ENCODE assay signal across 1 cellular context in the genomic region with DNA sequence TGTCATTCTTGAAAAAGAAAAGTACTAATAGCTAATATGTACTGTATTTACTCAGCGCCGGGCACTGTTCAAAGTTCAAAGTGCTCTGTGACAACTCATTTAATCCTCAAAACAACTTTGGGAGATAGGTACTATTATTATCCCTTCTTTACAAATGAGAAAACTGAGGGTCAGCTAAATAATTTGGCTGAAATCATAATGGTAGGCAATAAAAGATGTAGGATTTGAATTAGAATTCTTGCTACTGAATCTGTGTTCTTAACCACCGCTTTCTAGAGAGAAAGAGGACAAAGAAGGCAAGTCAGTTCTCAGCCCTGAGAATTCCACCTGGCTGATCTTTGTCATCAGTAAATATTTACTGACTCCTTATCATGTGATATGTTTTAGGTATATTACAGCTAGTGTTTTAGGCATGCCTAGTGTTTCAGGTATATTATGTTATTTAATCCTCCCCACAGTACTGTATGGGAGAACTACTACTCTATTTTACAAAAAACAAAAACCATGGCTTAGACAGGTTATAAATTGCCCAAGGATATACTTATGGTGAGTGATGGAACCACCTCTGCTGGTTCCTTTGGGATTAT.
TF ChIP-seq lines count a peak whose summit lies in the region.

No MANE protein-coding gene starts in this region.

TF ChIP-seq in HepG2, 621 proteins besides CTCF, POLR2A, EP300 and RAD21 (continued from another document and continues in another):
- TF ChIP-seq, protein P1, sequence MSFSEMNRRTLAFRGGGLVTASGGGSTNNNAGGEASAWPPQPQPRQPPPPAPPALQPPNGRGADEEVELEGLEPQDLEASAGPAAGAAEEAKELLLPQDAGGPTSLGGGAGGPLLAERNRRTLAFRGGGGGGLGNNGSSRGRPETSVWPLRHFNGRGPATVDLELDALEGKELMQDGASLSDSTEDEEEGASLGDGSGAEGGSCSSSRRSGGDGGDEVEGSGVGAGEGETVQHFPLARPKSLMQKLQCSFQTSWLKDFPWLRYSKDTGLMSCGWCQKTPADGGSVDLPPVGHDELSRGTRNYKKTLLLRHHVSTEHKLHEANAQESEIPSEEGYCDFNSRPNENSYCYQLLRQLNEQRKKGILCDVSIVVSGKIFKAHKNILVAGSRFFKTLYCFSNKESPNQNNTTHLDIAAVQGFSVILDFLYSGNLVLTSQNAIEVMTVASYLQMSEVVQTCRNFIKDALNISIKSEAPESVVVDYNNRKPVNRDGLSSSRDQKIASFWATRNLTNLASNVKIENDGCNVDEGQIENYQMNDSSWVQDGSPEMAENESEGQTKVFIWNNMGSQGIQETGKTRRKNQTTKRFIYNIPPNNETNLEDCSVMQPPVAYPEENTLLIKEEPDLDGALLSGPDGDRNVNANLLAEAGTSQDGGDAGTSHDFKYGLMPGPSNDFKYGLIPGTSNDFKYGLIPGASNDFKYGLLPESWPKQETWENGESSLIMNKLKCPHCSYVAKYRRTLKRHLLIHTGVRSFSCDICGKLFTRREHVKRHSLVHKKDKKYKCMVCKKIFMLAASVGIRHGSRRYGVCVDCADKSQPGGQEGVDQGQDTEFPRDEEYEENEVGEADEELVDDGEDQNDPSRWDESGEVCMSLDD (CRISPR knock-in tag; IDR thresholded peaks at IDR 0.05; ENCODE audit: borderline replicate concordance), result peak; percentile 21; the same call in 1 of the 2 replicates
- TF ChIP-seq ZNF205 (CRISPR knock-in tag; IDR thresholded peaks at IDR 0.05) (peak; percentile 77), HNRNPUL1 (IDR thresholded peaks at IDR 0.05; ENCODE audit: low read depth, low read length) (peak; percentile 37), TAF15 (IDR thresholded peaks at IDR 0.05; ENCODE audit: low read depth, low read length, poor library complexity, severe bottlenecking) (no peak), KLF6 (CRISPR knock-in tag; IDR thresholded peaks at IDR 0.05) (peak; percentile 58; the same call in 1 of the 2 replicates), ZNF652 (CRISPR knock-in tag; IDR thresholded peaks at IDR 0.05; ENCODE audit: borderline replicate concordance, low read depth) (0 out of 2 replicates have a peak, but pooled peaks have one; percentile 18), LCORL (IDR thresholded peaks at IDR 0.05) (peak; percentile 28; the same call in 1 of the 2 replicates), LCORL (CRISPR knock-in tag; IDR thresholded peaks at IDR 0.05) (peak; percentile 91), CBX2 (IDR thresholded peaks at IDR 0.05; ENCODE audit: low read depth, low read length) (no peak), CBX2 (CRISPR knock-in tag; IDR thresholded peaks at IDR 0.05; ENCODE audit: low read depth) (no peak), REPIN1 (CRISPR knock-in tag; IDR thresholded peaks at IDR 0.05; ENCODE audit: borderline replicate concordance, low read depth) (peak; percentile 98), SMARCE1 (IDR thresholded peaks at IDR 0.05; ENCODE audit: borderline replicate concordance) (no peak), SIX1 (CRISPR knock-in tag; IDR thresholded peaks at IDR 0.05; ENCODE audit: borderline replicate concordance) (peak; percentile 79; the same call in 1 of the 2 replicates), ZNF841 (CRISPR knock-in tag; IDR thresholded peaks at IDR 0.05; ENCODE audit: borderline replicate concordance) (0 out of 2 replicates have a peak, but pooled peaks have one; percentile 58), NFIC (IDR thresholded peaks at IDR 0.05; ENCODE audit: low read length) (peak; percentile 99), ZEB1 (IDR thresholded peaks at IDR 0.05; ENCODE audit: insufficient replicate concordance, low read depth) (peak; percentile 97), ZNF335 (CRISPR knock-in tag; IDR thresholded peaks at IDR 0.05) (peak; percentile 20; the same call in 1 of the 2 replicates), ZNF629 (CRISPR knock-in tag; conservative IDR thresholded peaks at IDR 0.05) (no peak), ZBTB8A (CRISPR knock-in tag; IDR thresholded peaks at IDR 0.05; ENCODE audit: borderline replicate concordance, low read depth) (0 out of 2 replicates have a peak, but pooled peaks have one; percentile 59), SOX6 (IDR thresholded peaks at IDR 0.05) (no peak), SOX6 (CRISPR knock-in tag; IDR thresholded peaks at IDR 0.05) (peak; percentile 92), KLF11 (CRISPR knock-in tag; IDR thresholded peaks at IDR 0.05) (no peak; the same call in 1 of the 2 replicates), SATB2 (CRISPR knock-in tag; IDR thresholded peaks at IDR 0.05) (peak; percentile 98; the same call in 1 of the 2 replicates)
- TF ChIP-seq, protein P2, sequence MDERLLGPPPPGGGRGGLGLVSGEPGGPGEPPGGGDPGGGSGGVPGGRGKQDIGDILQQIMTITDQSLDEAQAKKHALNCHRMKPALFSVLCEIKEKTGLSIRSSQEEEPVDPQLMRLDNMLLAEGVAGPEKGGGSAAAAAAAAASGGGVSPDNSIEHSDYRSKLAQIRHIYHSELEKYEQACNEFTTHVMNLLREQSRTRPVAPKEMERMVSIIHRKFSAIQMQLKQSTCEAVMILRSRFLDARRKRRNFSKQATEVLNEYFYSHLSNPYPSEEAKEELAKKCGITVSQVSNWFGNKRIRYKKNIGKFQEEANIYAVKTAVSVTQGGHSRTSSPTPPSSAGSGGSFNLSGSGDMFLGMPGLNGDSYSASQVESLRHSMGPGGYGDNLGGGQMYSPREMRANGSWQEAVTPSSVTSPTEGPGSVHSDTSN (CRISPR knock-in tag; IDR thresholded peaks at IDR 0.05), result no peak
- TF ChIP-seq, protein P3, sequence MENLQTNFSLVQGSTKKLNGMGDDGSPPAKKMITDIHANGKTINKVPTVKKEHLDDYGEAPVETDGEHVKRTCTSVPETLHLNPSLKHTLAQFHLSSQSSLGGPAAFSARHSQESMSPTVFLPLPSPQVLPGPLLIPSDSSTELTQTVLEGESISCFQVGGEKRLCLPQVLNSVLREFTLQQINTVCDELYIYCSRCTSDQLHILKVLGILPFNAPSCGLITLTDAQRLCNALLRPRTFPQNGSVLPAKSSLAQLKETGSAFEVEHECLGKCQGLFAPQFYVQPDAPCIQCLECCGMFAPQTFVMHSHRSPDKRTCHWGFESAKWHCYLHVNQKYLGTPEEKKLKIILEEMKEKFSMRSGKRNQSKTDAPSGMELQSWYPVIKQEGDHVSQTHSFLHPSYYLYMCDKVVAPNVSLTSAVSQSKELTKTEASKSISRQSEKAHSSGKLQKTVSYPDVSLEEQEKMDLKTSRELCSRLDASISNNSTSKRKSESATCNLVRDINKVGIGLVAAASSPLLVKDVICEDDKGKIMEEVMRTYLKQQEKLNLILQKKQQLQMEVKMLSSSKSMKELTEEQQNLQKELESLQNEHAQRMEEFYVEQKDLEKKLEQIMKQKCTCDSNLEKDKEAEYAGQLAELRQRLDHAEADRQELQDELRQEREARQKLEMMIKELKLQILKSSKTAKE (CRISPR knock-in tag; IDR thresholded peaks at IDR 0.05; ENCODE audit: borderline replicate concordance), result no peak
- TF ChIP-seq, protein P4, sequence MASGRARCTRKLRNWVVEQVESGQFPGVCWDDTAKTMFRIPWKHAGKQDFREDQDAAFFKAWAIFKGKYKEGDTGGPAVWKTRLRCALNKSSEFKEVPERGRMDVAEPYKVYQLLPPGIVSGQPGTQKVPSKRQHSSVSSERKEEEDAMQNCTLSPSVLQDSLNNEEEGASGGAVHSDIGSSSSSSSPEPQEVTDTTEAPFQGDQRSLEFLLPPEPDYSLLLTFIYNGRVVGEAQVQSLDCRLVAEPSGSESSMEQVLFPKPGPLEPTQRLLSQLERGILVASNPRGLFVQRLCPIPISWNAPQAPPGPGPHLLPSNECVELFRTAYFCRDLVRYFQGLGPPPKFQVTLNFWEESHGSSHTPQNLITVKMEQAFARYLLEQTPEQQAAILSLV (CRISPR knock-in tag; IDR thresholded peaks at IDR 0.05; ENCODE audit: borderline replicate concordance), result no peak
- TF ChIP-seq, protein P5, sequence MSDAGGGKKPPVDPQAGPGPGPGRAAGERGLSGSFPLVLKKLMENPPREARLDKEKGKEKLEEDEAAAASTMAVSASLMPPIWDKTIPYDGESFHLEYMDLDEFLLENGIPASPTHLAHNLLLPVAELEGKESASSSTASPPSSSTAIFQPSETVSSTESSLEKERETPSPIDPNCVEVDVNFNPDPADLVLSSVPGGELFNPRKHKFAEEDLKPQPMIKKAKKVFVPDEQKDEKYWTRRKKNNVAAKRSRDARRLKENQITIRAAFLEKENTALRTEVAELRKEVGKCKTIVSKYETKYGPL (CRISPR knock-in tag; IDR thresholded peaks at IDR 0.05), result peak; percentile 26; the same call in 1 of the 2 replicates
- TF ChIP-seq, protein P6, sequence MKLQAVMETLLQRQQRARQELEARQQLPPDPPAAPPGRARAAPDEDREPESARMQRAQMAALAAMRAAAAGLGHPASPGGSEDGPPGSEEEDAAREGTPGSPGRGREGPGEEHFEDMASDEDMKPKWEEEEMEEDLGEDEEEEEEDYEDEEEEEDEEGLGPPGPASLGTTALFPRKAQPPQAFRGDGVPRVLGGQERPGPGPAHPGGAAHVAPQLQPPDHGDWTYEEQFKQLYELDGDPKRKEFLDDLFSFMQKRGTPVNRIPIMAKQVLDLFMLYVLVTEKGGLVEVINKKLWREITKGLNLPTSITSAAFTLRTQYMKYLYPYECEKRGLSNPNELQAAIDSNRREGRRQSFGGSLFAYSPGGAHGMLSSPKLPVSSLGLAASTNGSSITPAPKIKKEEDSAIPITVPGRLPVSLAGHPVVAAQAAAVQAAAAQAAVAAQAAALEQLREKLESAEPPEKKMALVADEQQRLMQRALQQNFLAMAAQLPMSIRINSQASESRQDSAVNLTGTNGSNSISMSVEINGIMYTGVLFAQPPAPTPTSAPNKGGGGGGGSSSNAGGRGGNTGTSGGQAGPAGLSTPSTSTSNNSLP (IDR thresholded peaks at IDR 0.05; ENCODE audit: low read depth, low read length), result peak; percentile 97; the same call in 1 of the 2 replicates
- TF ChIP-seq, protein P7, sequence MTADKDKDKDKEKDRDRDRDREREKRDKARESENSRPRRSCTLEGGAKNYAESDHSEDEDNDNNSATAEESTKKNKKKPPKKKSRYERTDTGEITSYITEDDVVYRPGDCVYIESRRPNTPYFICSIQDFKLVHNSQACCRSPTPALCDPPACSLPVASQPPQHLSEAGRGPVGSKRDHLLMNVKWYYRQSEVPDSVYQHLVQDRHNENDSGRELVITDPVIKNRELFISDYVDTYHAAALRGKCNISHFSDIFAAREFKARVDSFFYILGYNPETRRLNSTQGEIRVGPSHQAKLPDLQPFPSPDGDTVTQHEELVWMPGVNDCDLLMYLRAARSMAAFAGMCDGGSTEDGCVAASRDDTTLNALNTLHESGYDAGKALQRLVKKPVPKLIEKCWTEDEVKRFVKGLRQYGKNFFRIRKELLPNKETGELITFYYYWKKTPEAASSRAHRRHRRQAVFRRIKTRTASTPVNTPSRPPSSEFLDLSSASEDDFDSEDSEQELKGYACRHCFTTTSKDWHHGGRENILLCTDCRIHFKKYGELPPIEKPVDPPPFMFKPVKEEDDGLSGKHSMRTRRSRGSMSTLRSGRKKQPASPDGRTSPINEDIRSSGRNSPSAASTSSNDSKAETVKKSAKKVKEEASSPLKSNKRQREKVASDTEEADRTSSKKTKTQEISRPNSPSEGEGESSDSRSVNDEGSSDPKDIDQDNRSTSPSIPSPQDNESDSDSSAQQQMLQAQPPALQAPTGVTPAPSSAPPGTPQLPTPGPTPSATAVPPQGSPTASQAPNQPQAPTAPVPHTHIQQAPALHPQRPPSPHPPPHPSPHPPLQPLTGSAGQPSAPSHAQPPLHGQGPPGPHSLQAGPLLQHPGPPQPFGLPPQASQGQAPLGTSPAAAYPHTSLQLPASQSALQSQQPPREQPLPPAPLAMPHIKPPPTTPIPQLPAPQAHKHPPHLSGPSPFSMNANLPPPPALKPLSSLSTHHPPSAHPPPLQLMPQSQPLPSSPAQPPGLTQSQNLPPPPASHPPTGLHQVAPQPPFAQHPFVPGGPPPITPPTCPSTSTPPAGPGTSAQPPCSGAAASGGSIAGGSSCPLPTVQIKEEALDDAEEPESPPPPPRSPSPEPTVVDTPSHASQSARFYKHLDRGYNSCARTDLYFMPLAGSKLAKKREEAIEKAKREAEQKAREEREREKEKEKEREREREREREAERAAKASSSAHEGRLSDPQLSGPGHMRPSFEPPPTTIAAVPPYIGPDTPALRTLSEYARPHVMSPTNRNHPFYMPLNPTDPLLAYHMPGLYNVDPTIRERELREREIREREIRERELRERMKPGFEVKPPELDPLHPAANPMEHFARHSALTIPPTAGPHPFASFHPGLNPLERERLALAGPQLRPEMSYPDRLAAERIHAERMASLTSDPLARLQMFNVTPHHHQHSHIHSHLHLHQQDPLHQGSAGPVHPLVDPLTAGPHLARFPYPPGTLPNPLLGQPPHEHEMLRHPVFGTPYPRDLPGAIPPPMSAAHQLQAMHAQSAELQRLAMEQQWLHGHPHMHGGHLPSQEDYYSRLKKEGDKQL (CRISPR knock-in tag; IDR thresholded peaks at IDR 0.05; ENCODE audit: low read depth), result no peak; the same call in 1 of the 2 replicates
- TF ChIP-seq, protein P8, sequence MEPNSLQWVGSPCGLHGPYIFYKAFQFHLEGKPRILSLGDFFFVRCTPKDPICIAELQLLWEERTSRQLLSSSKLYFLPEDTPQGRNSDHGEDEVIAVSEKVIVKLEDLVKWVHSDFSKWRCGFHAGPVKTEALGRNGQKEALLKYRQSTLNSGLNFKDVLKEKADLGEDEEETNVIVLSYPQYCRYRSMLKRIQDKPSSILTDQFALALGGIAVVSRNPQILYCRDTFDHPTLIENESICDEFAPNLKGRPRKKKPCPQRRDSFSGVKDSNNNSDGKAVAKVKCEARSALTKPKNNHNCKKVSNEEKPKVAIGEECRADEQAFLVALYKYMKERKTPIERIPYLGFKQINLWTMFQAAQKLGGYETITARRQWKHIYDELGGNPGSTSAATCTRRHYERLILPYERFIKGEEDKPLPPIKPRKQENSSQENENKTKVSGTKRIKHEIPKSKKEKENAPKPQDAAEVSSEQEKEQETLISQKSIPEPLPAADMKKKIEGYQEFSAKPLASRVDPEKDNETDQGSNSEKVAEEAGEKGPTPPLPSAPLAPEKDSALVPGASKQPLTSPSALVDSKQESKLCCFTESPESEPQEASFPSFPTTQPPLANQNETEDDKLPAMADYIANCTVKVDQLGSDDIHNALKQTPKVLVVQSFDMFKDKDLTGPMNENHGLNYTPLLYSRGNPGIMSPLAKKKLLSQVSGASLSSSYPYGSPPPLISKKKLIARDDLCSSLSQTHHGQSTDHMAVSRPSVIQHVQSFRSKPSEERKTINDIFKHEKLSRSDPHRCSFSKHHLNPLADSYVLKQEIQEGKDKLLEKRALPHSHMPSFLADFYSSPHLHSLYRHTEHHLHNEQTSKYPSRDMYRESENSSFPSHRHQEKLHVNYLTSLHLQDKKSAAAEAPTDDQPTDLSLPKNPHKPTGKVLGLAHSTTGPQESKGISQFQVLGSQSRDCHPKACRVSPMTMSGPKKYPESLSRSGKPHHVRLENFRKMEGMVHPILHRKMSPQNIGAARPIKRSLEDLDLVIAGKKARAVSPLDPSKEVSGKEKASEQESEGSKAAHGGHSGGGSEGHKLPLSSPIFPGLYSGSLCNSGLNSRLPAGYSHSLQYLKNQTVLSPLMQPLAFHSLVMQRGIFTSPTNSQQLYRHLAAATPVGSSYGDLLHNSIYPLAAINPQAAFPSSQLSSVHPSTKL (CRISPR knock-in tag; IDR thresholded peaks at IDR 0.05), result peak; percentile 96
